In genomic region chr18:3717626-3718025, GRCh38 we compare ENCODE assay signal across 28 cellular contexts.
"Had no signal": no experiment of that assay in that cellular context is flagged by ENCODE, and none has a peak within 500 bp of the region (broad histone marks: within the 10 kb centered on the region; RNA-seq: fewer than 3 reads in every experiment).

No MANE protein-coding gene starts in this region.

- H3K4me3 ChIP-seq: ascending aorta, esophagus squamous epithelium, ovary, right lobe of liver, thoracic aorta, vagina had no signal

- H3K4me1 ChIP-seq: ascending aorta, esophagus squamous epithelium, vagina had no signal

- H3K9me3 ChIP-seq: ascending aorta, esophagus squamous epithelium, ovary, right lobe of liver, thoracic aorta, vagina had no signal

- H3K36me3 ChIP-seq: ascending aorta, esophagus squamous epithelium, ovary, right lobe of liver, thoracic aorta, vagina, WERI-Rb-1 had no signal

- DNase-seq: activated CD4-positive, alpha-beta memory T cell treated with anti-CD3 and anti-CD28 coated beads, Interleukin-2, amount 10 ng/mL, durations not matched to agents 7 days and 5 days; activated CD4-positive, alpha-beta T cell treated with anti-CD3 and anti-CD28 coated beads for 1 hour; activated CD4-positive, alpha-beta T cell treated with anti-CD3 and anti-CD28 coated beads, Interleukin-2, amount 10 ng/mL, durations not matched to agents 7 days and 5 days; activated CD8-positive, alpha-beta memory T cell treated with anti-CD3 and anti-CD28 coated beads, Interleukin-2, amount 50 U/mL, for 48 hours; activated gamma-delta T cell; activated naive CD4-positive, alpha-beta T cell treated with anti-CD3 and anti-CD28 coated beads, Interleukin-2, amount 10 ng/mL, durations not matched to agents 7 days and 5 days; activated naive CD8-positive, alpha-beta T cell treated with anti-CD3 and anti-CD28 coated beads, Interleukin-2, amount 10 ng/mL, durations not matched to agents 7 days and 5 days; activated T-cell treated with anti-CD3 and anti-CD28 coated beads, Interleukin-2, amount 50 U/mL, for 24 hours; caudate nucleus; dermis blood vessel endothelial cell; effector CD4-positive, alpha-beta T cell; esophagus squamous epithelium; foreskin melanocyte; hippocampal formation; left cardiac atrium; mammary epithelial cell; naive B cell; nephron progenitor cell; ovary; right lobe of liver; stimulated activated CD4-positive, alpha-beta T cell treated with anti-CD3 and anti-CD28 coated beads, Interleukin-4, amount 100 ng/mL, for 1 hour; stimulated activated naive CD8-positive, alpha-beta T cell treated with anti-CD3 and anti-CD28 coated beads, Interleukin-15, Interleukin-2, amounts not matched to agents 100 U/mL and 50 U/mL, for 24 hours; T-helper 17 cell; T1000; WERI-Rb-1 had no signal

- ATAC-seq: left cardiac atrium; right lobe of liver; stimulated activated naive CD8-positive, alpha-beta T cell treated with anti-CD3 and anti-CD28 coated beads, Interleukin-15, Interleukin-2, amounts not matched to agents 100 U/mL and 50 U/mL, for 24 hours; T-helper 17 cell had no signal

- H3K27ac ChIP-seq: ascending aorta, esophagus squamous epithelium, ovary, right lobe of liver, thoracic aorta, vagina, WERI-Rb-1 had no signal

- H3K27me3 ChIP-seq: ascending aorta, esophagus squamous epithelium, ovary, right lobe of liver, vagina had no signal
